In the genomic region with DNA sequence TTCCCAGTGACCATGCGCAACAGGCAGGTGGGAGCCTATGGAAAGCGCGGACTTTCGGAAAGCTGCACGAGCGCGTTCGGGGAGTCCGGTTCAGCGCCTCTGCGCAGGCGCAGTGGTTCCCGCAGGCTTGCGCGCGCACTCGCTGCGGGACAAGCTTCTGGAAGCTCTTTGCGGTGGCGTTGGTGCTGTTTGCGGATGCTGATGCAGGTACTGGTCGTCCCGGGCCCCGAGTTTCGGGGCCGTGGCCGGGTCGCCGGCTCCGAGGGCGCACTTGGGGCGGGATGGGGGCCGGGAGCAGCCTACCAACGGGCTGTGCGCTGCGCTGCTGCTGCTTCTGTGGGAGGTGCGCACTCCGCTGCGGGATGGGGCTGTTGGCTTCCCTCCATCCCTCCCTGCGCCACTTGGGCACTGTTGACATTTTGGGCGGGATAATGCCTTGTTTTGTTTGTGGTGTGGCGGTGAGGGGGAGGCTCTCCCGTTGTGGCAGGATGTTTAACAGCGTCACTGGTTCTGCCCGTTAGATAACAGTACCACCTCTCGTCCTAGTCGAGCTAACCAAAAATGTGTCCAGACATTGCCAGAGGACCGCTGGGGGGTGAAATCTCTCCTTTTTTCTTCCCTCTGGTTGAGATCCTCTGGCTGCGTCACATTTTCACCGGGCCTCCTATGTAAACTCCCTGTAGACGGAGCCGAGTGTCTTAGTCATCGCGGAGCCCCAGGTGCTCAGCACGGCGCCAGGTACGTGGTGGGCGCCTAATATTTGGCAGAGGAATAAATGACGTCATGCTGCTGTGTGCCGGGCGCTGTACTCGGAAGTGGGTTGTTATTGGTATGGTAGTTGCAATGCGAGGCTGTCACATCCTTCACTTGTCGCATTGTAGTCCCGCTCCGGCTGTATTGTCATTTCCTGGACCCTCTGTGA, we compare ENCODE assay signal across 8 cellular contexts. TPM values are rescaled to one million over a fixed set of nuclear protein-coding genes. Genes with fewer than 3 reads are reported as not detected.
DNase-seq lines count a peak whose midpoint lies in the region; ATAC-seq and TF ChIP-seq lines count a peak whose summit lies in the region.

A gene (plus strand): TSS at position 124 of the 922 bp plus-strand sequence. CDS start 2,217 bp downstream, outside the sequence.

- DNase-seq in BJ (ENCODE audit: low read depth) (peak; percentile 13), HCT116 (ENCODE audit: low read depth, low spot score) (peak; percentile 64), NCI-H69 (lab: John Stamatoyannopoulos, UW) (peak; percentile 97), medulla oblongata (ENCODE audit: extremely low spot score) (peak; percentile 83), NK-92 (lab: John Stamatoyannopoulos, UW; ENCODE audit: unreplicated experiment) (no peak)
- DNase-seq in activated CD8-positive, alpha-beta memory T cell treated with anti-CD3 and anti-CD28 coated beads, Interleukin-2, amount 50 U/mL, for 48 hours: peak; percentile 89
- DNase-seq in stimulated activated CD4-positive, alpha-beta T cell treated with anti-CD3 and anti-CD28 coated beads, Interleukin-4, amount 100 ng/mL, for 4 hours: peak; percentile 69 to 85

- peak within 1 kb of the TSS; percentile 63 for H3K4me2 ChIP-seq in HCT116 (ENCODE audit: low read length)

- H3K9me2 ChIP-seq in HCT116 (ENCODE audit: insufficient read depth): no peaks in the 10 kb centered on the region

- H3K27ac ChIP-seq in HCT116 (ENCODE audit: low read depth, low read length): peak within 1 kb of the TSS; percentile 70

- no peaks in the 10 kb centered on the region for H4K20me1 ChIP-seq in HCT116 (ENCODE audit: insufficient read depth)

- CTCF ChIA-PET in BJ (lab: Yijun Ruan, JAX) (interaction anchor here (1.0 to 1.3 kb wide), 2 partner anchors 10 to 40 kb away, joined by 3 read pairs; no protein-coding TSS in a partner anchor), HCT116 (lab: Charles Lee) (no interaction called here)

- H3K4me3 ChIP-seq in BJ (ENCODE audit: low read depth, low read length): peak within 1 kb of the TSS; percentile 71
- peak within 1 kb of the TSS; percentile 66 to 70 for H3K4me3 ChIP-seq in HCT116 (replicated peaks in 1 of 2; ENCODE audit: low read depth in 1 of 2, low read length in 2 of 2)
- peak within 1 kb of the TSS; percentile 86 for H3K4me3 ChIP-seq in endocrine pancreas (ENCODE audit: control insufficient read depth, insufficient read depth, low read length)

- H3K27me3 ChIP-seq in BJ (ENCODE audit: control insufficient read depth, insufficient read depth, low read length) (no peaks in the 10 kb centered on the region; the same call in 1 of the 2 replicates), HCT116 (ENCODE audit: insufficient read depth, low read length) (no peaks in the 10 kb centered on the region), endocrine pancreas (ENCODE audit: control insufficient read depth, insufficient read depth, low read length) (no peaks in the 10 kb centered on the region)

- TF ChIP-seq CTCF in BJ (IDR thresholded peaks at IDR 0.05; ENCODE audit: insufficient read depth, low read depth, low read length): no peak
- TF ChIP-seq CTCF in HCT116 (IDR thresholded peaks at IDR 0.05 in 2 of 3, conservative IDR thresholded peaks at IDR 0.05 in 1 of 3; ENCODE audit: borderline replicate concordance in 1 of 3, insufficient read depth in 1 of 3, low read depth in 2 of 3, low read length in 2 of 3): no peak

- intact Hi-C loops in HCT116 (cut with micrococcal nuclease): no loop called here

- ATAC-seq in HCT116: peak; percentile 94

- H3K9me3 ChIP-seq in HCT116 (ENCODE audit: control insufficient read depth in 1 of 2, insufficient read depth in 1 of 2, low read depth in 1 of 2, low read length in 2 of 2) (no peaks in the 10 kb centered on the region), endocrine pancreas (ENCODE audit: control insufficient read depth, low read length) (no peaks in the 10 kb centered on the region)

- no peak for TF ChIP-seq POLR2A in HCT116 (IDR thresholded peaks at IDR 0.05; ENCODE audit: borderline replicate concordance, extremely low read depth, insufficient read depth, insufficient read length)

- peaks cover 0 to 11% of the 10 kb centered on the region in 2 experiments; a peak in 2 of 4 replicates for H3K4me1 ChIP-seq in HCT116 (ENCODE audit: control insufficient read depth in 1 of 2, insufficient read depth in 2 of 2, low read length in 2 of 2)
- H3K4me1 ChIP-seq in endocrine pancreas (ENCODE audit: control insufficient read depth, insufficient read depth, low read length): no peaks in the 10 kb centered on the region

- RAD21 ChIA-PET in HCT116 (lab: Charles Lee; ENCODE audit: low non-redundant PET in 1 of 2, low total read pairs in 2 of 2, uncharacterized antibody in 2 of 2, unreplicated experiment in 2 of 2): no interaction called here

- POLR2A ChIA-PET in BJ (lab: Charles Lee) (interaction anchor here (0.6 kb wide), 2 partner anchors 19 to 1353 kb away, joined by 3 to 6 read pairs; no protein-coding TSS in a partner anchor), HCT116 (lab: Charles Lee) (interaction anchor here (1.7 kb wide), 1 partner anchor 9 kb away, joined by 7 read pairs; no protein-coding TSS in a partner anchor)

- peak within 1 kb of the TSS; percentile 42 for H2AFZ ChIP-seq in HCT116 (ENCODE audit: low read depth, low read length, poor library complexity, severe bottlenecking)

- H3K36me3 ChIP-seq in BJ (ENCODE audit: control insufficient read depth, insufficient read depth, low read length) (no peaks in the 10 kb centered on the region), HCT116 (ENCODE audit: control insufficient read depth in 1 of 2, insufficient read depth in 2 of 2, low read length in 2 of 2) (peaks cover 0 to 4% of the 10 kb centered on the region in 2 experiments; a peak in 1 of 4 replicates), endocrine pancreas (ENCODE audit: control insufficient read depth, insufficient read depth, low read length) (peaks cover 26% of the 10 kb centered on the region)

- H3K79me2 ChIP-seq in HCT116 (ENCODE audit: insufficient read depth, low read length): peaks cover 7% of the 10 kb centered on the region; the same call in 1 of the 2 replicates

- BruUV-seq in HCT116 (replicated peaks; lab: Mats Ljungman, UMichigan): TSS peak; percentile 56

- no peak for TF ChIP-seq RAD21 in HCT116 (IDR thresholded peaks at IDR 0.05; ENCODE audit: low read depth)

- H3K9ac ChIP-seq in HCT116 (ENCODE audit: low read length): peak within 1 kb of the TSS; percentile 69
- peak within 1 kb of the TSS; percentile 100 for H3K9ac ChIP-seq in endocrine pancreas (ENCODE audit: control insufficient read depth, insufficient read depth, low read length)

TF ChIP-seq in HCT116, 20 proteins besides CTCF, POLR2A, EP300 and RAD21:
- TF ChIP-seq ZNF274 (IDR thresholded peaks at IDR 0.05; ENCODE audit: low read depth, low read length) (no peak), POLR2AphosphoS5 (IDR thresholded peaks at IDR 0.05; ENCODE audit: low read depth, low read length) (peak; percentile 61), JUND (IDR thresholded peaks at IDR 0.05) (peak; percentile 14; the same call in 1 of the 2 replicates)
- TF ChIP-seq, protein P1, sequence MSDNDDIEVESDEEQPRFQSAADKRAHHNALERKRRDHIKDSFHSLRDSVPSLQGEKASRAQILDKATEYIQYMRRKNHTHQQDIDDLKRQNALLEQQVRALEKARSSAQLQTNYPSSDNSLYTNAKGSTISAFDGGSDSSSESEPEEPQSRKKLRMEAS (IDR thresholded peaks at IDR 0.05): 0 out of 2 replicates have a peak, but pooled peaks have one; percentile 28

RNA-seq across cellular contexts. Expression of the gene that starts here (rescaled TPM):
- 0.69 and 0.70 TPM in 2 replicates for polyA plus RNA-seq in BJ (2011; rRNA removed)
- 1.1 and 1.6 TPM in 2 replicates for polyA minus RNA-seq in BJ (2011; rRNA and poly(A)+ RNA removed)
- 5.0 TPM for total RNA-seq in HCT116 (2021; ENCODE audit: unreplicated experiment)
- polyA plus RNA-seq in HCT116 (2012): 0.70 and 1.7 TPM in 2 replicates
